In the genomic region with DNA sequence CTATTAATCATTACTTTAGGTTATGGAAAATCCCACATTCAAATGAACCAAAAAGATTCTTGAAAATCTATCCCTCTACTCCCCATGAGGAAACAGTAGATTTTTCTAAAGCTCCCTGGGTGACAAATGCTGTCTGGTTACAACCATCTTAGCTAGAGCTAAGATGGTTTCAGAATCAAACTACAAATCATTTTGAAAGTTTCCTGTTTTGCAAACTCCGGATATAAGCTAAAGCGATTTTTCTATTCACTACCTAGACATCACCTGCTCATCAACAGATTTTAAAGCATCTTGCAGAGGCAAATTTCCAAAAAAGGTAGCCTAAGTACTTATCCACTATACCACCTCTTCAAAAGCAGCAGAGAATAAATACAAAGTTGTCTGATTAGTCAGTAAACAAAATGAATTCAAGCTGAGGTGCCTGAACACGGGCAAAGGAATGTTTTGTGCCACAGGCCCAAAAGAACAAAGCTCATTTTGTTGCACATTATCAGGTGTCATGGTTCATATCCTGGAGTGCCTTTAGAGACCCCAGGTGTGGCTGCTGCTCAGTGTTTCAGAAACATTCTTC, we compare ENCODE assay signal across 8 cellular contexts.
DNase-seq lines count a peak whose midpoint lies in the region; ATAC-seq, FAIRE-seq and TF ChIP-seq lines count a peak whose summit lies in the region.

No MANE protein-coding gene starts in this region.

- DNase-seq in GM12892 (ENCODE audit: insufficient read length), result no peak
- DNase-seq in dermis blood vessel endothelial cell, result peak; percentile 19
- DNase-seq in medulla oblongata (ENCODE audit: extremely low spot score), result no peak
- no peak for DNase-seq in NCI-H82 (lab: John Stamatoyannopoulos, UW)
- DNase-seq in NCI-H748 treated with DMSO at 0.1 percent for 48 hours (lab: John Stamatoyannopoulos, UW), result no peak
- no peak for DNase-seq in stimulated activated CD4-positive, alpha-beta T cell treated with anti-CD3 and anti-CD28 coated beads, Interleukin-15, amount 100 ng/mL, for 24 hours

- peak; percentile 96 for FAIRE-seq in GM12892 (lab: Jason Lieb, UNC)

- TF ChIP-seq POLR2A in GM12892 (IDR thresholded peaks at IDR 0.05; ENCODE audit: low read depth, low read length), result no peak

- ATAC-seq in GM19463 (IDR thresholded peaks at IDR 0.05; ENCODE audit: unreplicated experiment) (peak; percentile 49), HG03175 (IDR thresholded peaks at IDR 0.05; ENCODE audit: unreplicated experiment) (peak; percentile 48)
